ENCODE assay signal across 8 cellular contexts in genomic region chr7:12458520-12459131, GRCh38. TPM values are rescaled to one million over a fixed set of nuclear protein-coding genes. Genes with fewer than 3 reads are reported as not detected.
A peak's percentile ranks its signal among the peaks of the same experiment; 100 is the strongest.
DNase-seq lines count a peak whose midpoint lies in the region; ATAC-seq and TF ChIP-seq lines count a peak whose summit lies in the region.

No MANE protein-coding gene starts in this region.

- no peak overlapping the region for H3K4me3 ChIP-seq in Caco-2 (ENCODE audit: low read depth, low read length)
- H3K4me3 ChIP-seq in WERI-Rb-1 (ENCODE audit: low read depth, low read length) = no peak overlapping the region
- H3K4me3 ChIP-seq in right atrium auricular region = no peak overlapping the region

- DNase-seq in Caco-2 (peak in 1 of 2 experiments; percentile 55), NCI-H2029 (lab: John Stamatoyannopoulos, UW) (peak; percentile 58), WERI-Rb-1 (peak; percentile 9), right atrium auricular region (ENCODE audit: low spot score) (no peak), superior temporal gyrus (ENCODE audit: extremely low spot score) (peak; percentile 64), NK-92 (lab: John Stamatoyannopoulos, UW; ENCODE audit: unreplicated experiment) (no peak)

- CTCF ChIA-PET in Caco-2 (lab: Charles Lee) = interaction anchor here (0.6 to 2.4 kb wide), 24 partner anchors 9 to 200 kb away, joined by 3 to 51 read pairs (median 3); partner anchors contain the start of gene VWDE

- H3K4me1 Mint-ChIP-seq in Caco-2 (ENCODE audit: low read depth, unreplicated experiment) = no peaks in the 10 kb centered on the region

- H3K36me3 ChIP-seq in Caco-2 (ENCODE audit: control insufficient read depth, insufficient read depth, low read length) (no peaks in the 10 kb centered on the region), WERI-Rb-1 (no peaks in the 10 kb centered on the region), right atrium auricular region (no peaks in the 10 kb centered on the region)

- BruUV-seq in Caco-2 (replicated peaks; lab: Mats Ljungman, UMichigan) = no TSS peak

- H3K27ac ChIP-seq in WERI-Rb-1 (no peak overlapping the region), right atrium auricular region (no peak overlapping the region)

- ATAC-seq in GM19035 (IDR thresholded peaks at IDR 0.05; ENCODE audit: unreplicated experiment) = peak; percentile 98
- ATAC-seq in HG03060 (IDR thresholded peaks at IDR 0.05; ENCODE audit: low read depth, unreplicated experiment) = peak; percentile 98

- H3K27me3 Mint-ChIP-seq in Caco-2 (ENCODE audit: insufficient read depth, unreplicated experiment) = no peaks in the 10 kb centered on the region

- no peaks in the 10 kb centered on the region for H3K4me1 ChIP-seq in Caco-2
- no peaks in the 10 kb centered on the region for H3K4me1 ChIP-seq in right atrium auricular region

- H3K9me3 ChIP-seq in Caco-2 = no peaks in the 10 kb centered on the region
- no peaks in the 10 kb centered on the region for H3K9me3 ChIP-seq in WERI-Rb-1 (ENCODE audit: severe bottlenecking)
- no peaks in the 10 kb centered on the region for H3K9me3 ChIP-seq in right atrium auricular region

- intact Hi-C loops in Caco-2 (cut with micrococcal nuclease; ENCODE audit: unreplicated experiment) = loop anchor here (1.0 kb wide), 3 partner anchors 32 to 166 kb away; no protein-coding TSS in a partner anchor

- no peaks in the 10 kb centered on the region for H3K27me3 ChIP-seq in Caco-2 (replicated peaks; ENCODE audit: control insufficient read depth, insufficient read depth, low read length)
- H3K27me3 ChIP-seq in WERI-Rb-1 (ENCODE audit: insufficient read depth, low read depth, severe bottlenecking) = no peaks in the 10 kb centered on the region
- no peaks in the 10 kb centered on the region for H3K27me3 ChIP-seq in right atrium auricular region

- no peaks in the 10 kb centered on the region for H3K9me3 Mint-ChIP-seq in Caco-2 (ENCODE audit: unreplicated experiment)

- no peak overlapping the region for H3K27ac Mint-ChIP-seq in Caco-2 (ENCODE audit: unreplicated experiment)

- H3K36me3 Mint-ChIP-seq in Caco-2 (ENCODE audit: insufficient read depth, unreplicated experiment) = no peaks in the 10 kb centered on the region

- POLR2A ChIA-PET in Caco-2 (lab: Charles Lee) = no interaction called here

- peak; percentile 69 to 79 for TF ChIP-seq CTCF in Caco-2 (IDR thresholded peaks at IDR 0.05; ENCODE audit: insufficient read depth in 1 of 2, low read depth in 1 of 2, low read length in 1 of 2, severe bottlenecking in 1 of 2, unreplicated experiment in 1 of 2)
- peak; percentile 41; the same call in 1 of the 2 replicates for TF ChIP-seq CTCF in WERI-Rb-1 (IDR thresholded peaks at IDR 0.05; ENCODE audit: low read depth, low read length)
- TF ChIP-seq CTCF in right atrium auricular region (IDR thresholded peaks at IDR 0.05) = peak; percentile 44 to 74

- H3K4me3 Mint-ChIP-seq in Caco-2 (ENCODE audit: unreplicated experiment) = no peak overlapping the region

RNA-seq across cellular contexts. Expression of gene VWDE, which starts 55.0 kb away (rescaled TPM):
- total RNA-seq in Caco-2 (2022) (0.46 and 0.70 TPM in 2 replicates), right atrium auricular region (10 to 100 TPM in 1 of 2 donors, 1 to 10 TPM in 1; 4.0 to 14.4 TPM)

Comparison
In these comparisons a context has a peak if more than half of its experiments do, and no peak if none do; other contexts are left out.
1. DNase-seq: peak in NCI-H2029 (single experiment), WERI-Rb-1 (single experiment) and superior temporal gyrus (single experiment); none in right atrium auricular region (single experiment) and NK-92 (single experiment).
2. Peak in every context shown above with its lines, with median percentiles within 50 percentile points of each other: CTCF ChIP-seq.